ENCODE assay signal across 19 cellular contexts in genomic region chr15:94295275-94295674, GRCh38.
"Had no signal": no experiment of that assay in that cellular context is flagged by ENCODE, and none has a peak within 500 bp of the region (broad histone marks: within the 10 kb centered on the region; RNA-seq: fewer than 3 reads in every experiment).

No MANE protein-coding gene starts in this region.

- H3K27ac Mint-ChIP-seq: activated T-helper 17 cell treated with anti-CD3 and anti-CD28 coated beads, Interleukin-2, amount 50 U/mL, for 72 hours; brain; nephron progenitor cell; progenitor cell of endocrine pancreas; stimulated activated naive CD8-positive, alpha-beta T cell treated with anti-CD3 and anti-CD28 coated beads, Interleukin-15, Interleukin-2, amounts not matched to agents 100 ng/mL and 50 ng/mL, for 24 hours had no signal

- H3K9me3 Mint-ChIP-seq: activated B cell treated with CpG ODN at 0.5 μM for 24 hours; stimulated activated naive CD8-positive, alpha-beta T cell treated with anti-CD3 and anti-CD28 coated beads, Interleukin-15, Interleukin-2, amounts not matched to agents 100 ng/mL and 50 ng/mL, for 24 hours had no signal

- H3K4me3 Mint-ChIP-seq: activated B cell treated with CpG ODN at 0.5 μM for 24 hours; activated T-helper 17 cell treated with anti-CD3 and anti-CD28 coated beads, Interleukin-2, amount 50 U/mL, for 72 hours; brain; nephron progenitor cell; stimulated activated naive CD8-positive, alpha-beta T cell treated with anti-CD3 and anti-CD28 coated beads, Interleukin-15, Interleukin-2, amounts not matched to agents 100 ng/mL and 50 ng/mL, for 24 hours had no signal

- DNase-seq: activated B cell treated with CpG ODN at 0.5 μM for 24 hours; activated CD4-positive, alpha-beta T cell treated with anti-CD3 and anti-CD28 coated beads for 48 hours; activated naive CD4-positive, alpha-beta T cell; activated T-cell treated with anti-CD3 and anti-CD28 coated beads for 4 hours; anterior cingulate cortex; central memory CD4-positive, alpha-beta T cell; colonic mucosa; erythroblast; hypothalamus; lower lobe of right lung; nephron progenitor cell; occipital lobe; stimulated activated CD4-positive, alpha-beta T cell treated with anti-CD3 and anti-CD28 coated beads, Interleukin-1b, Interleukin-23, amount 100 ng/mL, for 48 hours; transverse colon had no signal

- H3K27me3 ChIP-seq: colonic mucosa, suprapubic skin, transverse colon had no signal

- H3K36me3 Mint-ChIP-seq: brain had no signal

- H3K4me3 ChIP-seq: colonic mucosa, lower lobe of right lung, suprapubic skin, transverse colon had no signal

- H3K27ac ChIP-seq: colonic mucosa, lower lobe of right lung, suprapubic skin had no signal

- H3K27me3 Mint-ChIP-seq: activated B cell treated with CpG ODN at 0.5 μM for 24 hours; activated T-helper 17 cell treated with anti-CD3 and anti-CD28 coated beads, Interleukin-2, amount 50 U/mL, for 72 hours; brain; progenitor cell of endocrine pancreas; stimulated activated naive CD8-positive, alpha-beta T cell treated with anti-CD3 and anti-CD28 coated beads, Interleukin-15, Interleukin-2, amounts not matched to agents 100 ng/mL and 50 ng/mL, for 24 hours had no signal

- H3K4me1 ChIP-seq: suprapubic skin had no signal

- ATAC-seq: activated T-helper 17 cell treated with anti-CD3 and anti-CD28 coated beads, Interleukin-2, amount 50 U/mL, for 72 hours had no signal

- H3K36me3 ChIP-seq: colonic mucosa, suprapubic skin, transverse colon had no signal

- H3K9me3 ChIP-seq: colonic mucosa, lower lobe of right lung, suprapubic skin had no signal
